Comparison of ENCODE assay signal across 23 cellular contexts in the genomic region with DNA sequence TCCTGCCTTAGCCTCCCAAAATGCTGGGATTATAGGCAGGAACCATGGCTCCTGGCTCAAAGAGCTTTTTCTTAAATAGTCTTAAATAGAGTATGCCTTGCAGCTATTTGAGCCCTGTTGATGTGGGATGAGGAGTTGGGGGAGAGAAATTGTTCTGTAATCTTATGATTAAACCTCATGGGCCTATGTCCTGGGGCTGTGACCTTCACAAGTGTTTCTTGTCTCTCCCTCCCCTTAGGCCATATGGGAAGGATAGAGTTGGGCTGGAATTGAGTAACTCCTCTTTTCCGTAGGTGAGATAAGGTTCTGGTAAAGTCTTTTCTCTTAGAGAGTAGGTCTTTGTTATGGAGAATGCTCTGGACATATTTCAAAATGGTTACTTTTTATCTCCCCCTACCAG.
"Had no signal": no experiment of that assay in that cellular context is flagged by ENCODE, and none has a peak within 500 bp of the region (broad histone marks: within the 10 kb centered on the region; RNA-seq: fewer than 3 reads in every experiment).

No MANE protein-coding gene starts in this region.

- H2AFZ ChIP-seq: hepatocyte had no signal

- DNase-seq: colonic mucosa; cortex of kidney; effector CD8-positive, alpha-beta T cell; effector memory CD8-positive, alpha-beta T cell; endodermal cell; erythroblast; esophagus squamous epithelium; foreskin keratinocyte; heart left ventricle; hypothalamus; immature natural killer cell; islet precursor cell; kidney; kidney glomerular epithelial cell; left colon; left ventricle myocardium inferior; lower lobe of right lung; mesenchymal stem cell; mucosa of descending colon; naive B cell had no signal

- H3K36me3 ChIP-seq: colonic mucosa, esophagus squamous epithelium, heart left ventricle, left ventricle myocardium inferior, lower lobe of right lung had no signal

- H3K9me3 ChIP-seq: colonic mucosa, esophagus squamous epithelium, mucosa of descending colon had no signal

- H3K4me1 ChIP-seq: colonic mucosa, esophagus squamous epithelium, foreskin keratinocyte, gastroesophageal sphincter, lower lobe of right lung had no signal

- H3K79me2 ChIP-seq: hepatocyte had no signal

- H3K27ac ChIP-seq: colonic mucosa, epithelial cell of prostate, esophagus squamous epithelium, foreskin keratinocyte, gastroesophageal sphincter, heart left ventricle, hepatocyte, left ventricle myocardium inferior, lower lobe of right lung had no signal

- H3K27me3 ChIP-seq: colonic mucosa, esophagus squamous epithelium, foreskin keratinocyte, gastroesophageal sphincter, heart left ventricle, hepatocyte had no signal

- H3K4me3 ChIP-seq: colonic mucosa, esophagus squamous epithelium, gastroesophageal sphincter, heart left ventricle, hepatocyte, left ventricle myocardium inferior, lower lobe of right lung, mucosa of descending colon had no signal

- H3K4me2 ChIP-seq: hepatocyte had no signal
